Comparison of ENCODE assay signal across 11 cellular contexts in the genomic region with DNA sequence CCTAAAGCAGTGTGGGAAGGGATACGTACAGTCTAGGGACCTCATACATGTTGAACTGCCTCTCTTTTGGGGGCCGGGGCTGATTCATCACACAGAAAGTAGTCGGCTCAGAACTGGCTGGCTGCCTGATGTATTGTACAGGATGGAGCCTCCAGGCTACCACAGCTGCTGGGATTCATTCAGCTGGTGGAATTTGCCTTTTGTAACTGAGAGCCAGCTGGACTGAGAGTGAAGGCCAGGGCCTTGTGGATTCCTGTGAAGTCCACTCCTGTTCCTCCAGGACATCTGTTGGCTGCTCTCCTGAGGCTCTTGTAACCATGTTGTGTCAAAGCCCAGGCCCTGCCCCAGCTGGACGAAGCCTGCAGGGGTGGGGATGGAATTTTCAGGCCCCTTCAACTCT.
DNase-seq lines count a peak whose midpoint lies in the region; ATAC-seq and TF ChIP-seq lines count a peak whose summit lies in the region.
"Had no signal": no experiment of that assay in that cellular context is flagged by ENCODE, and none has a peak within 500 bp of the region (broad histone marks: within the 10 kb centered on the region; RNA-seq: fewer than 3 reads in every experiment).

No MANE protein-coding gene starts in this region.

- H3K9me3 Mint-ChIP-seq in glutamatergic neuron (ENCODE audit: unreplicated experiment): no peaks in the 10 kb centered on the region

- H3K36me3 ChIP-seq in WERI-Rb-1: no peaks in the 10 kb centered on the region

- ATAC-seq in GM18868 (IDR thresholded peaks at IDR 0.05; ENCODE audit: unreplicated experiment): no peak

- no peaks in the 10 kb centered on the region for H3K27me3 ChIP-seq in WERI-Rb-1 (ENCODE audit: insufficient read depth, low read depth, severe bottlenecking)

- TF ChIP-seq CTCF in glutamatergic neuron (IDR thresholded peaks at IDR 0.05; ENCODE audit: partially characterized antibody, unreplicated experiment): no peak
- no peak for TF ChIP-seq CTCF in WERI-Rb-1 (IDR thresholded peaks at IDR 0.05; ENCODE audit: low read depth, low read length)

- DNase-seq in EH (ENCODE audit: low read depth) (peak; percentile 87), amniotic stem cell (lab: John Stamatoyannopoulos, UW) (peak; percentile 60), glutamatergic neuron (peak; percentile 48), pons (ENCODE audit: low spot score) (peak; percentile 42), WERI-Rb-1 (no peak), SW480 (ENCODE audit: low spot score) (no peak)
- DNase-seq in effector CD8-positive, alpha-beta T cell (lab: John Stamatoyannopoulos, UW): no peak
- DNase-seq: activated T-cell treated with anti-CD3 and anti-CD28 coated beads, Interleukin-2, amount 50 U/mL, for 1 hour had no signal

- no peak overlapping the region for H3K4me3 Mint-ChIP-seq in glutamatergic neuron (ENCODE audit: unreplicated experiment)

- H3K36me3 Mint-ChIP-seq in glutamatergic neuron (ENCODE audit: unreplicated experiment): peaks cover 2% of the 10 kb centered on the region

- no peaks in the 10 kb centered on the region for H3K4me1 Mint-ChIP-seq in glutamatergic neuron (ENCODE audit: low read depth, unreplicated experiment)

- no peaks in the 10 kb centered on the region for H3K9me3 ChIP-seq in WERI-Rb-1 (ENCODE audit: severe bottlenecking)

- no peak overlapping the region for H3K27ac Mint-ChIP-seq in glutamatergic neuron (ENCODE audit: unreplicated experiment)

- no peaks in the 10 kb centered on the region for H3K27me3 Mint-ChIP-seq in glutamatergic neuron (ENCODE audit: unreplicated experiment)

- H3K4me3 ChIP-seq in WERI-Rb-1 (ENCODE audit: low read depth, low read length): no peak overlapping the region
- H3K4me3 ChIP-seq: skin epidermis had no signal

- no peak overlapping the region for H3K27ac ChIP-seq in WERI-Rb-1
- H3K27ac ChIP-seq: SK-N-MC had no signal

Comparison
In these comparisons a context has a peak if more than half of its experiments do, and no peak if none do; other contexts are left out.
1. DNase-seq: peak in EH (single experiment), amniotic stem cell (single experiment), glutamatergic neuron (single experiment) and pons (single experiment); none in WERI-Rb-1 (single experiment), SW480 (single experiment) and effector CD8-positive, alpha-beta T cell (single experiment).